ENCODE assay signal across 8 cellular contexts in genomic region chr13:41540240-41540639, GRCh38.
DNase-seq lines count a peak whose midpoint lies in the region; ATAC-seq, FAIRE-seq and TF ChIP-seq lines count a peak whose summit lies in the region.
"Not testable (repeated sequence)": the region's sequence is repeated elsewhere in the genome, so short reads cannot be mapped to it uniquely, and the experiment has no call there.

No MANE protein-coding gene starts in this region.

- not testable (repeated sequence) for H3K4me3 ChIP-seq in A549; epithelial cell of esophagus (ENCODE audit: low read length); prostate gland

- H3K14ac ChIP-seq in H9 (ENCODE audit: insufficient read depth, low read length), result not testable (repeated sequence)

- not testable (repeated sequence) for FAIRE-seq in A549 (lab: Jason Lieb, UNC)

- H3K9me3 Mint-ChIP-seq in H9, result peaks cover 18 to 21% of the 10 kb centered on the region in 2 experiments

- H3K18ac ChIP-seq in H9 (ENCODE audit: insufficient read length, low read depth, low read length), result not testable (repeated sequence)

- POLR2A ChIA-PET in A549 (lab: Yijun Ruan, JAX), result not testable (repeated sequence)

- not testable (repeated sequence) for H4K91ac ChIP-seq in H9 (ENCODE audit: insufficient read length, low read depth, low read length)

- not testable (repeated sequence) for H2BK20ac ChIP-seq in H9 (ENCODE audit: low read depth, low read length, poor library complexity, severe bottlenecking)

- WGBS in A549 (ENCODE audit: missing lambda C conversion rate), result 26% methylated on average over 9 of the region's 13 CpGs
- no CpG with 5 or more reads among the region's 13 CpGs for WGBS in H9 (ENCODE audit: extremely low coverage, insufficient read length, low lambda C conversion rate)
- WGBS in prostate gland, result 48% methylated on average over 13 of the region's 13 CpGs

- intact Hi-C loops in prostate gland (cut with DNase I), result not testable (repeated sequence)

- peak overlapping the region; percentile 43 for H3K4me2 ChIP-seq in A549
- not testable (repeated sequence) for H3K4me2 ChIP-seq in H9 (ENCODE audit: insufficient read depth, insufficient read length, low read length)

- H4K20me1 ChIP-seq in H9 (ENCODE audit: control insufficient read depth, insufficient read depth, insufficient read length), result not testable (repeated sequence)

- not testable (repeated sequence) for TF ChIP-seq EP300 in A549 (IDR thresholded peaks at IDR 0.05)

- TF ChIP-seq POLR2A in A549 (IDR thresholded peaks at IDR 0.05; ENCODE audit: low read length); prostate gland (IDR thresholded peaks at IDR 0.05): not testable (repeated sequence)

- not testable (repeated sequence) for H2AFZ ChIP-seq in H9 (ENCODE audit: low read length)

- H2AK5ac ChIP-seq in H9 (ENCODE audit: insufficient read length, low read length), result not testable (repeated sequence)

- H3K27me3 ChIP-seq in H9 (ENCODE audit: insufficient read depth, low read length); prostate gland (replicated peaks; ENCODE audit: insufficient read depth): not testable (repeated sequence)

- H3K36me3 Mint-ChIP-seq in H9 (ENCODE audit: insufficient read depth in 1 of 3, low read depth in 3 of 3), result peaks cover 0 to 18% (median 4%) of the 10 kb centered on the region in 3 experiments; a peak in 5 of 7 replicates

- not testable (repeated sequence) for H2BK5ac ChIP-seq in H9 (ENCODE audit: insufficient read length, low read length)

- not testable (repeated sequence) for H3K23me2 ChIP-seq in H9 (ENCODE audit: insufficient read length, low read depth, low read length, poor library complexity, severe bottlenecking)

- not testable (repeated sequence) for H3K23ac ChIP-seq in H9 (ENCODE audit: insufficient read length, low read depth, low read length)

- H3K4ac ChIP-seq in H9 (ENCODE audit: low read depth, low read length), result not testable (repeated sequence)

- not testable (repeated sequence) for DNase-seq in A549 (ENCODE audit: low read depth in 1 of 2, low spot score in 1 of 2)
- DNase-seq in H9, result peak; percentile 44
- peak; percentile 42 for DNase-seq in NCI-H2171 treated with DMSO at 0.1 percent for 48 hours (lab: John Stamatoyannopoulos, UW)
- DNase-seq in T-helper 1 cell, result peak in 3 of 5 donors; percentile 26 to 40 (median 32)
- DNase-seq in activated CD4-positive, alpha-beta T cell treated with anti-CD3 and anti-CD28 coated beads, Interleukin-2, amount 50 U/mL, for 4 hours, result peak; percentile 22 to 23
- DNase-seq in activated effector memory CD4-positive, alpha-beta T cell treated with anti-CD3 and anti-CD28 coated beads, Interleukin-2, amount 50 U/mL, for 16 hours, result peak; percentile 70
- peak; percentile 71 for DNase-seq in epithelial cell of esophagus (ENCODE audit: low read depth)
- DNase-seq in prostate gland (ENCODE audit: low spot score), result peak; percentile 46

- not testable (repeated sequence) for H3K27ac Mint-ChIP-seq in H9

- not testable (repeated sequence) for H2BK120ac ChIP-seq in H9 (ENCODE audit: low read depth, low read length, poor library complexity, severe bottlenecking)

- ATAC-seq in A549, result not testable (repeated sequence)

- H3K27me3 Mint-ChIP-seq in H9 (ENCODE audit: low read depth), result peaks cover 13% of the 10 kb centered on the region

- H3K9ac ChIP-seq in H9 (ENCODE audit: extremely low read depth, insufficient read length, low read length), result not testable (repeated sequence)

- not testable (repeated sequence) for H3K27ac ChIP-seq in A549; H9 (ENCODE audit: insufficient read length, low read depth, low read length); prostate gland

- TF ChIP-seq RAD21 in A549 (conservative IDR thresholded peaks at IDR 0.05 in 1 of 2, IDR thresholded peaks at IDR 0.05 in 1 of 2), result not testable (repeated sequence)

- H3K36me3 ChIP-seq in prostate gland, result not testable (repeated sequence)

- H3T11ph ChIP-seq in H9 (ENCODE audit: low read length), result not testable (repeated sequence)

- TF ChIP-seq CTCF in A549 (IDR thresholded peaks at IDR 0.05); H9 (conservative IDR thresholded peaks at IDR 0.05); epithelial cell of esophagus (IDR thresholded peaks at IDR 0.05; ENCODE audit: insufficient read depth, low read depth, low read length, missing control alignments); prostate gland (IDR thresholded peaks at IDR 0.05): not testable (repeated sequence)

- H3K4me3 Mint-ChIP-seq in H9, result not testable (repeated sequence)

- not testable (repeated sequence) for H4K5ac ChIP-seq in H9 (ENCODE audit: insufficient read length, low read depth, low read length)

- not testable (repeated sequence) for H3K4me1 Mint-ChIP-seq in H9

- not testable (repeated sequence) for H3K9me3 ChIP-seq in A549; H9 (ENCODE audit: control insufficient read depth, low read depth, low read length); prostate gland

- H3K4me1 ChIP-seq in A549; H9 (ENCODE audit: insufficient read depth, low read length); prostate gland (replicated peaks): not testable (repeated sequence)

- H2BK12ac ChIP-seq in H9 (ENCODE audit: insufficient read length, low read depth, low read length), result not testable (repeated sequence)

- H3K79me2 ChIP-seq in H9 (ENCODE audit: insufficient read depth, low read length), result not testable (repeated sequence)

- H3K79me1 ChIP-seq in H9 (ENCODE audit: insufficient read depth, low read depth, low read length, poor library complexity, severe bottlenecking), result not testable (repeated sequence)

- H4K8ac ChIP-seq in H9 (replicated peaks; ENCODE audit: insufficient read length, low read depth, low read length), result not testable (repeated sequence)

- CTCF ChIA-PET in A549 (lab: Yijun Ruan, JAX), result not testable (repeated sequence)

- H2BK15ac ChIP-seq in H9 (ENCODE audit: low read depth, low read length), result not testable (repeated sequence)

- not testable (repeated sequence) for H3K56ac ChIP-seq in H9 (ENCODE audit: insufficient read length, low read depth, low read length)
